Comparison of ENCODE assay signal across 8 cellular contexts in genomic region chr6:5086294-5086890, GRCh38. TPM values are rescaled to one million over a fixed set of nuclear protein-coding genes. Genes with fewer than 3 reads are reported as not detected.
DNase-seq lines count a peak whose midpoint lies in the region; ATAC-seq and TF ChIP-seq lines count a peak whose summit lies in the region.

No MANE protein-coding gene starts in this region.

- H3K4me1 Mint-ChIP-seq in activated B cell treated with CpG ODN at 0.5 μM for 24 hours, result peaks cover 39% of the 10 kb centered on the region

- H3K9me3 Mint-ChIP-seq in activated B cell treated with CpG ODN at 0.5 μM for 24 hours, result no peaks in the 10 kb centered on the region

- H3K4me3 Mint-ChIP-seq in activated B cell treated with CpG ODN at 0.5 μM for 24 hours, result peak overlapping the region; percentile 64

- no peaks in the 10 kb centered on the region for H3K36me3 ChIP-seq in ES-I3 (ENCODE audit: insufficient read depth, low read length)
- no peaks in the 10 kb centered on the region for H3K36me3 ChIP-seq in iPS-15b (ENCODE audit: control insufficient read depth, insufficient read depth, low read length)
- H3K36me3 ChIP-seq in rectal smooth muscle tissue (ENCODE audit: control insufficient read depth, insufficient read depth, low read length), result no peaks in the 10 kb centered on the region

- H3K9me3 ChIP-seq in ES-I3 (ENCODE audit: control insufficient read depth, insufficient read depth, low read length), result no peaks in the 10 kb centered on the region; the same call in 1 of the 2 replicates
- H3K9me3 ChIP-seq in iPS-15b (ENCODE audit: control insufficient read depth, insufficient read depth, low read length), result no peaks in the 10 kb centered on the region

- no peaks in the 10 kb centered on the region for H3K36me3 Mint-ChIP-seq in activated B cell treated with CpG ODN at 0.5 μM for 24 hours (ENCODE audit: low read depth)

- H3K27ac ChIP-seq in rectal smooth muscle tissue (ENCODE audit: low read depth, low read length), result peak overlapping the region; percentile 81

- H3K27ac Mint-ChIP-seq in activated B cell treated with CpG ODN at 0.5 μM for 24 hours, result no peak overlapping the region

- no peak for TF ChIP-seq CTCF in activated B cell treated with CpG ODN at 0.5 μM for 24 hours (IDR thresholded peaks at IDR 0.05)

- H3K27me3 ChIP-seq in iPS-15b (ENCODE audit: control insufficient read depth, insufficient read depth, low read length) (peaks cover 49% of the 10 kb centered on the region), rectal smooth muscle tissue (ENCODE audit: control insufficient read depth, insufficient read depth, low read length) (no peaks in the 10 kb centered on the region)

- H3K4me1 ChIP-seq in ES-I3 (ENCODE audit: insufficient read depth, low read length) (no peaks in the 10 kb centered on the region; the same call in 1 of the 2 replicates), iPS-15b (ENCODE audit: control insufficient read depth, insufficient read depth, low read length) (no peaks in the 10 kb centered on the region), rectal smooth muscle tissue (ENCODE audit: control insufficient read depth, insufficient read depth, low read length) (peaks cover 2% of the 10 kb centered on the region)

- POLR2A ChIA-PET in activated B cell treated with CpG ODN at 0.5 μM for 24 hours (lab: Charles Lee), result interaction anchor here (0.6 kb wide), 1 partner anchor 1008 kb away, joined by 7 read pairs; no protein-coding TSS in a partner anchor

- H3K9ac ChIP-seq in ES-I3 (ENCODE audit: low read depth, low read length) (peak overlapping the region; percentile 79), iPS-15b (ENCODE audit: low read depth, low read length) (no peak overlapping the region), rectal smooth muscle tissue (ENCODE audit: low read length) (no peak overlapping the region)

- peaks cover 22% of the 10 kb centered on the region for H3K27me3 Mint-ChIP-seq in activated B cell treated with CpG ODN at 0.5 μM for 24 hours

- CTCF ChIA-PET in activated B cell treated with CpG ODN at 0.5 μM for 24 hours (lab: Charles Lee), result no interaction called here

- no peak for DNase-seq in activated B cell treated with CpG ODN at 0.5 μM for 24 hours
- DNase-seq in NCI-H524 (lab: John Stamatoyannopoulos, UW), result no peak
- no peak for DNase-seq in NCI-H1048 (lab: John Stamatoyannopoulos, UW)

- no peak for ATAC-seq in activated B cell treated with CpG ODN at 0.5 μM for 24 hours (ENCODE audit: low read depth)
- ATAC-seq in HG03095 (IDR thresholded peaks at IDR 0.05; ENCODE audit: unreplicated experiment), result no peak
- no peak for ATAC-seq in HG03280 (IDR thresholded peaks at IDR 0.05; ENCODE audit: unreplicated experiment)

- intact Hi-C loops in activated B cell treated with CpG ODN at 0.5 μM for 24 hours (cut with micrococcal nuclease), result no loop called here

- H3K4me3 ChIP-seq in iPS-15b (ENCODE audit: low read depth, low read length) (peak overlapping the region; percentile 52), rectal smooth muscle tissue (ENCODE audit: low read length) (peak overlapping the region; percentile 85)

RNA-seq across cellular contexts. Expression of gene PPP1R3G, which starts 1.3 kb away (rescaled TPM):
- 0.11 and 0.15 TPM in 2 replicates for total RNA-seq in activated B cell treated with CpG ODN at 0.5 μM for 24 hours
